ENCODE assay signal across 20 cellular contexts in the genomic region with DNA sequence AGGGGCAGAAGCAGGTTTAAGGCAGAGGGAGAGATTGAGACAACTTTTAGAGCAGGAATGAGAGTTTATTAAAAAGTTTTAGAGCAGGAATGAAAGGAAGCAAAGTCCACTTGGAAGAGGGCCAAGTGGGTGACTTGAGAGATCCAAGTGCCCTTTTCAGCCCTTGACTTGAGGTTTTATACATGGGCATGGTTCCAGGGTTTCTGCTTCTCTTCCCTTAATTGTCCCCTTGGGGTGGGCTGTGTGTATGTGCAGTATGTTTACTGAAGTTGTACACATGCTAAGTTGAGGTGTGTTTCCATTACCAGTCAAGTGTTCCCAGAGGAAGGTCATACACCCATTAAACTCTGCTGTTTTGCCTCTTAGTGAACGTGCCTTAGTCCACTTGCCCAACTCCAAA. TPM values are rescaled to one million over a fixed set of nuclear protein-coding genes. Genes with fewer than 3 reads are reported as not detected.
DNase-seq lines count a peak whose midpoint lies in the region; ATAC-seq and TF ChIP-seq lines count a peak whose summit lies in the region.
"Had no signal": no experiment of that assay in that cellular context is flagged by ENCODE, and none has a peak within 500 bp of the region (broad histone marks: within the 10 kb centered on the region; RNA-seq: fewer than 3 reads in every experiment).

No MANE protein-coding gene starts in this region.

- peak overlapping the region in 6 of 7 donors; percentile 30 to 88 (median 62) for H3K27ac Mint-ChIP-seq in CD14-positive monocyte
- peak overlapping the region; percentile 95 for H3K27ac Mint-ChIP-seq in activated B cell treated with CpG ODN at 0.5 μM for 24 hours
- peak overlapping the region in 5 of 6 donors; percentile 23 to 95 (median 63) for H3K27ac Mint-ChIP-seq in naive B cell
- H3K27ac Mint-ChIP-seq: activated naive CD4-positive, alpha-beta T cell treated with anti-CD3 and anti-CD28 coated beads, Interleukin-2, amount 10 ng/mL, durations not matched to agents 7 days and 5 days; CD4-positive, alpha-beta T cell; effector memory CD8-positive, alpha-beta T cell; GM23338 had no signal

- CTCF ChIA-PET in activated B cell treated with CpG ODN at 0.5 μM for 24 hours (lab: Charles Lee), result interaction anchor here (1.7 to 6.2 kb wide), 4 partner anchors 19 to 118 kb away, joined by 5 to 31 read pairs (median 20); no protein-coding TSS in a partner anchor

- intact Hi-C loops in CD14-positive monocyte (cut with micrococcal nuclease), result no loop called here
- intact Hi-C loops in activated B cell treated with CpG ODN at 0.5 μM for 24 hours (cut with micrococcal nuclease), result no loop called here
- intact Hi-C loops in breast epithelium (cut with DNase I; ENCODE audit: low total_unique reads), result loop anchor here (10.0 kb wide), 1 partner anchor 122 kb away; no protein-coding TSS in a partner anchor

- no peaks in the 10 kb centered on the region for H3K27me3 ChIP-seq in breast epithelium

- no peaks in the 10 kb centered on the region for H3K36me3 ChIP-seq in breast epithelium

- peak overlapping the region in 1 of 2 donors; percentile 17 for H3K4me3 Mint-ChIP-seq in CD14-positive monocyte
- peak overlapping the region; percentile 41 for H3K4me3 Mint-ChIP-seq in activated B cell treated with CpG ODN at 0.5 μM for 24 hours
- peak overlapping the region in 5 of 8 donors; percentile 77 to 86 (median 82) for H3K4me3 Mint-ChIP-seq in naive B cell
- H3K4me3 Mint-ChIP-seq: activated naive CD4-positive, alpha-beta T cell treated with anti-CD3 and anti-CD28 coated beads, Interleukin-2, amount 10 ng/mL, durations not matched to agents 7 days and 5 days; CD4-positive, alpha-beta T cell; effector memory CD8-positive, alpha-beta T cell; GM23338 had no signal

- POLR2A ChIA-PET in activated B cell treated with CpG ODN at 0.5 μM for 24 hours (lab: Charles Lee), result interaction anchor here (1.0 to 3.0 kb wide), 2 partner anchors 10 to 57 kb away, joined by 3 to 17 read pairs; no protein-coding TSS in a partner anchor

- H3K9me3 ChIP-seq in breast epithelium, result peaks cover 7 to 16% of the 10 kb centered on the region in 2 donors
- H3K9me3 ChIP-seq: psoas muscle had no signal

- H3K9me3 Mint-ChIP-seq in CD14-positive monocyte (peaks cover 0 to 7% (median 3%) of the 10 kb centered on the region in 7 donors), activated B cell treated with CpG ODN at 0.5 μM for 24 hours (peaks cover 5% of the 10 kb centered on the region), naive B cell (peaks cover 0 to 7% (median 3%) of the 10 kb centered on the region in 7 donors)
- H3K9me3 Mint-ChIP-seq: activated naive CD4-positive, alpha-beta T cell treated with anti-CD3 and anti-CD28 coated beads, Interleukin-2, amount 10 ng/mL, durations not matched to agents 7 days and 5 days; CD4-positive, alpha-beta T cell; effector memory CD8-positive, alpha-beta T cell had no signal

- DNase-seq in CD14-positive monocyte (ENCODE audit: low spot score) (no peak), LoVo (ENCODE audit: low spot score) (peak; percentile 71), activated B cell treated with CpG ODN at 0.5 μM for 24 hours (no peak), naive B cell (no peak), breast epithelium (ENCODE audit: low spot score in 2 of 2) (no peak), SW480 (ENCODE audit: low spot score) (no peak)
- DNase-seq: activated CD4-positive, alpha-beta T cell treated with anti-CD3 and anti-CD28 coated beads, Interleukin-2, amount 50 U/mL, for 4 hours; activated naive CD4-positive, alpha-beta T cell treated with anti-CD3 and anti-CD28 coated beads, Interleukin-2, amount 10 ng/mL, durations not matched to agents 7 days and 5 days; activated T-cell treated with anti-CD3 and anti-CD28 coated beads for 4 hours; CD4-positive, alpha-beta T cell; effector memory CD8-positive, alpha-beta T cell; NCI-H1930; NCI-H446 treated with DMSO at 0.1 percent for 48 hours; psoas muscle; Right ventricle myocardium superior; T-helper 1 cell had no signal

- no peak overlapping the region for H3K4me3 ChIP-seq in breast epithelium
- H3K4me3 ChIP-seq: GM23338, psoas muscle, smooth muscle cell had no signal

- TF ChIP-seq CTCF in CD14-positive monocyte (IDR thresholded peaks at IDR 0.05), result no peak
- TF ChIP-seq CTCF in activated B cell treated with CpG ODN at 0.5 μM for 24 hours (IDR thresholded peaks at IDR 0.05), result no peak
- TF ChIP-seq CTCF in breast epithelium (IDR thresholded peaks at IDR 0.05), result no peak

- no peak for ATAC-seq in activated B cell treated with CpG ODN at 0.5 μM for 24 hours (ENCODE audit: low read depth)
- no peak for ATAC-seq in naive B cell (ENCODE audit: low read depth in 2 of 2)
- ATAC-seq in GM21737 (IDR thresholded peaks at IDR 0.05; ENCODE audit: unreplicated experiment), result no peak
- ATAC-seq in GM19395 (IDR thresholded peaks at IDR 0.05; ENCODE audit: unreplicated experiment), result no peak
- ATAC-seq: effector memory CD8-positive, alpha-beta T cell; GM23338; psoas muscle had no signal

- H3K4me1 Mint-ChIP-seq in CD14-positive monocyte (peaks cover 33% of the 10 kb centered on the region), activated B cell treated with CpG ODN at 0.5 μM for 24 hours (peaks cover 89% of the 10 kb centered on the region), naive B cell (peaks cover 56 to 83% (median 83%) of the 10 kb centered on the region in 3 donors)
- H3K4me1 Mint-ChIP-seq: GM23338 had no signal

- no peaks in the 10 kb centered on the region for H3K4me1 ChIP-seq in breast epithelium
- H3K4me1 ChIP-seq: psoas muscle had no signal

- H3K27ac ChIP-seq in breast epithelium, result no peak overlapping the region
- H3K27ac ChIP-seq: psoas muscle had no signal

- H3K27me3 Mint-ChIP-seq in CD14-positive monocyte (ENCODE audit: low read depth in 3 of 3) (peaks cover 0 to 2% (median 1%) of the 10 kb centered on the region in 3 donors), activated B cell treated with CpG ODN at 0.5 μM for 24 hours (no peaks in the 10 kb centered on the region), naive B cell (no peaks in the 10 kb centered on the region)
- H3K27me3 Mint-ChIP-seq: activated naive CD4-positive, alpha-beta T cell treated with anti-CD3 and anti-CD28 coated beads, Interleukin-2, amount 10 ng/mL, durations not matched to agents 7 days and 5 days; CD4-positive, alpha-beta T cell; effector memory CD8-positive, alpha-beta T cell had no signal

- H3K36me3 Mint-ChIP-seq in CD14-positive monocyte, result no peaks in the 10 kb centered on the region
- peaks cover 3% of the 10 kb centered on the region for H3K36me3 Mint-ChIP-seq in activated B cell treated with CpG ODN at 0.5 μM for 24 hours (ENCODE audit: low read depth)
- peaks cover 0 to 8% of the 10 kb centered on the region in 2 donors for H3K36me3 Mint-ChIP-seq in naive B cell

- TF ChIP-seq POLR2A in breast epithelium (IDR thresholded peaks at IDR 0.05), result no peak

RNA-seq across cellular contexts. Expression of a gene that starts 41.0 kb away (rescaled TPM):
- 10 to 100 TPM in 1 of 2 donors, 1 to 10 TPM in 1; 9.1 to 15.1 TPM for polyA plus RNA-seq in CD14-positive monocyte
- total RNA-seq in activated B cell treated with CpG ODN at 0.5 μM for 24 hours, result 18.7 and 20.2 TPM in 2 replicates
- 10 to 100 TPM; 15.1 to 25.1 (median 17.0) TPM for polyA plus RNA-seq in naive B cell (ENCODE audit: low read depth in 6 of 6)
- total RNA-seq in breast epithelium, result 10 to 100 TPM in 2 of 3 donors, 1 to 10 TPM in 1; 9.1 to 23.6 (median 21.8) TPM

RNA-seq across cellular contexts. Expression of a gene that starts 41.0 kb away (rescaled TPM):
- polyA plus RNA-seq in CD14-positive monocyte (1 to 10 TPM; 9.0 to 9.1 TPM), naive B cell (ENCODE audit: low read depth in 6 of 6) (1 to 10 TPM; 3.8 to 9.4 (median 6.8) TPM)
- total RNA-seq in activated B cell treated with CpG ODN at 0.5 μM for 24 hours (19.2 and 19.7 TPM in 2 replicates), breast epithelium (10 to 100 TPM; 18.7 to 21.5 (median 21.0) TPM)

RNA-seq across cellular contexts. Expression of a gene that starts 54.0 kb away (rescaled TPM):
- 10 to 100 TPM; 10.7 to 22.8 TPM for polyA plus RNA-seq in CD14-positive monocyte
- total RNA-seq in activated B cell treated with CpG ODN at 0.5 μM for 24 hours, result 60.5 and 66.0 TPM in 2 replicates
- polyA plus RNA-seq in naive B cell (ENCODE audit: low read depth in 6 of 6), result 100 to 1,000 TPM in 5 of 6 donors, 10 to 100 TPM in 1; 71.3 to 177 (median 131) TPM
- total RNA-seq in breast epithelium, result 10 to 100 TPM; 56.9 to 96.2 (median 83.2) TPM
